In the genomic region with DNA sequence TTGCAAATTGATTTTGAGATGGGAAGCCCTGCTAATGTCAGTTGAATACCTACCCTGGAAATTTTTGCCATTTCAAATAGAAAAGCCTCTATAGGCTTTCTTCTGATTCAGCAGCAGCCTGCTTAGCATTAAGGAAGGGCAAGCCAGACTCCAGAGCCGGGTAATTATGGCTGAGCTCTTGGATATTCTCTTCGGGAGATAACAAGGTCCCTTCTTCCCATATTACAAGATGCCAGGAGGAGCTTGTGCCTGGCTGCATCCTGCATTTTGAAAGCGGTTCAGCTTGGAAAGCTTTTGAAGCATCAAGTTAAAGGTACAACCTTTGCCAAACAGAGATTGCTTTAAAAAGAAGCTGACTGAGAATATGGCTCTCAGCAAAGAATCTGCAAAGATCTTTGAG, we compare ENCODE assay signal across 26 cellular contexts.
"Had no signal": no experiment of that assay in that cellular context is flagged by ENCODE, and none has a peak within 500 bp of the region (broad histone marks: within the 10 kb centered on the region; RNA-seq: fewer than 3 reads in every experiment).

No MANE protein-coding gene starts in this region.

- H3K36me3 Mint-ChIP-seq: activated CD8-positive, alpha-beta memory T cell treated with anti-CD3 and anti-CD28 coated beads, Interleukin-2, amount 10 ng/mL, durations not matched to agents 7 days and 5 days; activated naive CD4-positive, alpha-beta T cell treated with anti-CD3 and anti-CD28 coated beads, Interleukin-2, amount 50 U/mL, for 24 hours; naive thymus-derived CD4-positive, alpha-beta T cell had no signal

- H3K4me1 Mint-ChIP-seq: activated CD8-positive, alpha-beta memory T cell treated with anti-CD3 and anti-CD28 coated beads, Interleukin-2, amount 10 ng/mL, durations not matched to agents 7 days and 5 days; activated naive CD4-positive, alpha-beta T cell treated with anti-CD3 and anti-CD28 coated beads, Interleukin-2, amount 50 U/mL, for 24 hours; activated naive CD8-positive, alpha-beta T cell treated with anti-CD3 and anti-CD28 coated beads, Interleukin-2, amount 50 U/mL, for 24 hours; naive thymus-derived CD4-positive, alpha-beta T cell had no signal

- H3K27ac Mint-ChIP-seq: activated CD8-positive, alpha-beta memory T cell treated with anti-CD3 and anti-CD28 coated beads, Interleukin-2, amount 10 ng/mL, durations not matched to agents 7 days and 5 days; activated CD8-positive, alpha-beta T cell treated with anti-CD3 and anti-CD28 coated beads, Interleukin-2, amount 10 ng/mL, durations not matched to agents 7 days and 5 days; activated naive CD4-positive, alpha-beta T cell treated with anti-CD3 and anti-CD28 coated beads, Interleukin-2, amount 50 U/mL, for 24 hours; activated naive CD8-positive, alpha-beta T cell treated with anti-CD3 and anti-CD28 coated beads, Interleukin-2, amount 50 U/mL, for 24 hours; activated T-helper 2 cell treated with anti-CD3 and anti-CD28 coated beads, Interferon-gamma antibody, Interleukin-2, Interleukin-4, amounts not matched to agents 10 μg/mL and 5 μg/mL and 100 μg/mL, durations not matched to agents 14 hours and 24 hours and 36 hours; naive thymus-derived CD4-positive, alpha-beta T cell had no signal

- H3K27me3 ChIP-seq: left lung, right lobe of liver, upper lobe of left lung, vagina had no signal

- H3K36me3 ChIP-seq: breast epithelium, esophagus squamous epithelium, heart right ventricle, left lung, lower lobe of right lung, right lobe of liver, upper lobe of left lung, vagina had no signal

- ATAC-seq: activated CD8-positive, alpha-beta memory T cell treated with anti-CD3 and anti-CD28 coated beads, Interleukin-2, amount 10 ng/mL, durations not matched to agents 7 days and 5 days; activated CD8-positive, alpha-beta T cell treated with anti-CD3 and anti-CD28 coated beads, Interleukin-2, amount 10 ng/mL, durations not matched to agents 7 days and 5 days; activated naive CD8-positive, alpha-beta T cell treated with anti-CD3 and anti-CD28 coated beads, Interleukin-2, amount 50 U/mL, for 24 hours; heart right ventricle; left lung; lower lobe of right lung; naive thymus-derived CD4-positive, alpha-beta T cell; right lobe of liver; stimulated activated naive CD8-positive, alpha-beta T cell treated with anti-CD3 and anti-CD28 coated beads, Interleukin-15, Interleukin-2, amounts not matched to agents 100 U/mL and 50 U/mL, for 24 hours had no signal

- H3K4me1 ChIP-seq: breast epithelium, esophagus squamous epithelium, heart right ventricle, left lung, lower lobe of right lung, right lobe of liver, upper lobe of left lung, vagina had no signal

- H3K27ac ChIP-seq: breast epithelium, epithelial cell of prostate, esophagus squamous epithelium, heart right ventricle, left lung, lower lobe of right lung, right lobe of liver, upper lobe of left lung, vagina had no signal

- H3K4me3 ChIP-seq: breast epithelium, esophagus squamous epithelium, heart right ventricle, left lung, lower lobe of right lung, right lobe of liver, upper lobe of left lung, vagina had no signal

- DNase-seq: activated CD4-positive, alpha-beta T cell treated with anti-CD3 and anti-CD28 coated beads for 1 hour; activated CD8-positive, alpha-beta memory T cell treated with anti-CD3 and anti-CD28 coated beads, Interleukin-2, amount 10 ng/mL, durations not matched to agents 7 days and 5 days; activated CD8-positive, alpha-beta T cell treated with anti-CD3 and anti-CD28 coated beads, Interleukin-2, amount 10 ng/mL, durations not matched to agents 7 days and 5 days; activated naive CD8-positive, alpha-beta T cell treated with anti-CD3 and anti-CD28 coated beads, Interleukin-2, amount 50 U/mL, for 24 hours; activated T-cell treated with anti-CD3 and anti-CD28 coated beads, Interleukin-2, amount 50 U/mL, for 48 hours; amygdala; central memory CD4-positive, alpha-beta T cell; effector CD8-positive, alpha-beta T cell; esophagus squamous epithelium; heart right ventricle; kidney glomerular epithelial cell; left lung; lower lobe of right lung; mesenchymal stem cell; naive thymus-derived CD4-positive, alpha-beta T cell; right lobe of liver; stimulated activated CD4-positive, alpha-beta T cell treated with anti-CD3 and anti-CD28 coated beads, Interleukin-4, amount 100 ng/mL, for 1 hour; stimulated activated naive CD8-positive, alpha-beta T cell treated with anti-CD3 and anti-CD28 coated beads, Interleukin-15, Interleukin-2, amounts not matched to agents 100 U/mL and 50 U/mL, for 24 hours; T-helper 2 cell; upper lobe of left lung had no signal

- H3K27me3 Mint-ChIP-seq: activated CD8-positive, alpha-beta memory T cell treated with anti-CD3 and anti-CD28 coated beads, Interleukin-2, amount 10 ng/mL, durations not matched to agents 7 days and 5 days; activated naive CD8-positive, alpha-beta T cell treated with anti-CD3 and anti-CD28 coated beads, Interleukin-2, amount 50 U/mL, for 24 hours had no signal

- H3K9me3 Mint-ChIP-seq: activated naive CD4-positive, alpha-beta T cell treated with anti-CD3 and anti-CD28 coated beads, Interleukin-2, amount 50 U/mL, for 24 hours; activated naive CD8-positive, alpha-beta T cell treated with anti-CD3 and anti-CD28 coated beads, Interleukin-2, amount 50 U/mL, for 24 hours; activated T-helper 2 cell treated with anti-CD3 and anti-CD28 coated beads, Interferon-gamma antibody, Interleukin-2, Interleukin-4, amounts not matched to agents 10 μg/mL and 5 μg/mL and 100 μg/mL, durations not matched to agents 14 hours and 24 hours and 36 hours; neural crest cell had no signal

- H3K9me3 ChIP-seq: breast epithelium, esophagus squamous epithelium, heart right ventricle, left lung, lower lobe of right lung, right lobe of liver, upper lobe of left lung, vagina had no signal

- H3K4me3 Mint-ChIP-seq: activated CD8-positive, alpha-beta memory T cell treated with anti-CD3 and anti-CD28 coated beads, Interleukin-2, amount 10 ng/mL, durations not matched to agents 7 days and 5 days; activated CD8-positive, alpha-beta T cell treated with anti-CD3 and anti-CD28 coated beads, Interleukin-2, amount 10 ng/mL, durations not matched to agents 7 days and 5 days; activated naive CD4-positive, alpha-beta T cell treated with anti-CD3 and anti-CD28 coated beads, Interleukin-2, amount 50 U/mL, for 24 hours; activated naive CD8-positive, alpha-beta T cell treated with anti-CD3 and anti-CD28 coated beads, Interleukin-2, amount 50 U/mL, for 24 hours; naive thymus-derived CD4-positive, alpha-beta T cell; neural crest cell had no signal
